13 cellular contexts compared by ENCODE assay signal in the genomic region with DNA sequence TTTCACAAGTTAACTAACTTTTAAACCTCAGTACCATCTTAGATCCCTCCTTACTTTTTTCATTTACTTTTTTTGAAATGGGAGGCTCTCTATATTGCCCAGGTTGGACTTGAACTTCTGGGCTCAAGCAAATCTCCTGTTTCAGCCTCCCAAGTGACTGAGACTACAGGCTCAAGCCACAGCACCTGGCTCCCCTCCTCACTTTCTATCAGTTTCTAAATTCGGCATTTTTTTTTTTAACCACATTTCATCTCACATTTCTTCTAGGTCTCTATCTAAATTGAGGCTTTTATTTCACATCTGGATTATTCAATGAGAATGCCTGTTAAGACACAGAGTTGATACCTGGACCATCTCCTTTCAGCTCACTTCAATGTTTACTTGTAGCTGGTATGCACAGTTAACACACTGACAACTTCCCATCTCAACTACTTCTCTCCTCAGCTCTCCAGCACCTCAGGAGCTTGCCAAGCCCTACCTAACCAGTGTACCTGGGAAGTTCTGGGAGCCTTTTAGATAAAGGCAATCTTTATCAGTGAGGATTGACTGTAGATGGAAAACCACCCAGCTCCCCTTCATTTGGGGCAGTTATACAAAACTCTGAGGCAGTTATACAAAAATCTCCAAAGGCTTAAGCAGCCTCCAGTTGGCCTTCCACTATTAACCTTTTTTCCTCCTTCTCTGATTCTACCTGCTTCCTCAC. TPM values are rescaled to one million over a fixed set of nuclear protein-coding genes. Genes with fewer than 3 reads are reported as not detected.
DNase-seq lines count a peak whose midpoint lies in the region; ATAC-seq and TF ChIP-seq lines count a peak whose summit lies in the region.
"Had no signal": no experiment of that assay in that cellular context is flagged by ENCODE, and none has a peak within 500 bp of the region (broad histone marks: within the 10 kb centered on the region; RNA-seq: fewer than 3 reads in every experiment).

No MANE protein-coding gene starts in this region.

- H3K27me3 Mint-ChIP-seq in dendritic cell treated with granulocyte-macrophage colony-stimulating factor and Interleukin-4, amounts not matched to agents 40 ng/mL and 50 ng/mL, for 4 days = no peaks in the 10 kb centered on the region

- no peaks in the 10 kb centered on the region for H3K9me3 Mint-ChIP-seq in dendritic cell treated with granulocyte-macrophage colony-stimulating factor and Interleukin-4, amounts not matched to agents 40 ng/mL and 50 ng/mL, for 4 days

- no peak overlapping the region for H2AFZ ChIP-seq in OCI-LY7 (ENCODE audit: low read length)

- H3K4me3 Mint-ChIP-seq in dendritic cell treated with granulocyte-macrophage colony-stimulating factor and Interleukin-4, amounts not matched to agents 40 ng/mL and 50 ng/mL, for 4 days = no peak overlapping the region

- H3K9me3 ChIP-seq in right cardiac atrium (ENCODE audit: control insufficient read depth, low read length) (no peaks in the 10 kb centered on the region), OCI-LY7 (ENCODE audit: low read length) (no peaks in the 10 kb centered on the region), subcutaneous abdominal adipose tissue (ENCODE audit: control insufficient read depth in 5 of 5, low read length in 5 of 5) (no peaks in the 10 kb centered on the region)

- intact Hi-C loops in right cardiac atrium (cut with DNase I) (no loop called here), cardiac septum (cut with DNase I) (no loop called here), OCI-LY7 (cut with micrococcal nuclease; ENCODE audit: unreplicated experiment) (loop anchor here (5.0 to 10.0 kb wide), 2 partner anchors 91 to 249 kb away; partner anchors contain the start of gene DNAJB4)
- intact Hi-C loops in dendritic cell treated with granulocyte-macrophage colony-stimulating factor and Interleukin-4, amounts not matched to agents 40 ng/mL and 50 ng/mL, for 4 days (cut with micrococcal nuclease) = loop anchor here (5.0 kb wide), 1 partner anchor 74 kb away; the partner anchor contains the start of gene ZZZ3

- H3K4me1 ChIP-seq in right cardiac atrium (ENCODE audit: control insufficient read depth, insufficient read depth, low read length) (peaks cover 8% of the 10 kb centered on the region), OCI-LY7 (ENCODE audit: insufficient read depth, low read length, poor library complexity, severe bottlenecking) (peaks cover 36% of the 10 kb centered on the region), subcutaneous abdominal adipose tissue (ENCODE audit: control insufficient read depth in 5 of 5, insufficient read depth in 5 of 5, low read length in 5 of 5) (peaks cover 5 to 57% (median 46%) of the 10 kb centered on the region in 5 donors)

- no peaks in the 10 kb centered on the region for H3K27me3 ChIP-seq in right cardiac atrium (ENCODE audit: control insufficient read depth, insufficient read depth)
- H3K27me3 ChIP-seq in subcutaneous abdominal adipose tissue (ENCODE audit: control insufficient read depth in 5 of 5, insufficient read depth in 4 of 5, low read length in 5 of 5) = no peaks in the 10 kb centered on the region

- H3K9ac ChIP-seq in subcutaneous abdominal adipose tissue (ENCODE audit: low read length in 5 of 5) = peak overlapping the region in 4 of 5 donors; percentile 16 to 98 (median 50)

- ATAC-seq in right cardiac atrium (no peak), GM21529 (IDR thresholded peaks at IDR 0.05; ENCODE audit: unreplicated experiment) (no peak), HG02610 (IDR thresholded peaks at IDR 0.05; ENCODE audit: unreplicated experiment) (no peak)

- peak overlapping the region; percentile 52 for H3K27ac ChIP-seq in right cardiac atrium (ENCODE audit: low read length)
- H3K27ac ChIP-seq in OCI-LY7 (ENCODE audit: low read depth, low read length, poor library complexity, severe bottlenecking) = peak overlapping the region; percentile 46
- peak overlapping the region; percentile 98 for H3K27ac ChIP-seq in subcutaneous abdominal adipose tissue (ENCODE audit: low read depth, low read length)

- peaks cover 19% of the 10 kb centered on the region for H3K36me3 Mint-ChIP-seq in dendritic cell treated with granulocyte-macrophage colony-stimulating factor and Interleukin-4, amounts not matched to agents 40 ng/mL and 50 ng/mL, for 4 days (ENCODE audit: low read depth)

- in situ Hi-C loops in ACHN (cut with HindIII; ENCODE audit: low pct_ligation_motif_present, low pct_unique_long_range_greater_than_20kb, low sequenced_read_pairs) = no loop called here

- TF ChIP-seq CTCF in OCI-LY7 (conservative IDR thresholded peaks at IDR 0.05; ENCODE audit: low read length) = no peak

- H3K36me3 ChIP-seq in OCI-LY7 (ENCODE audit: insufficient read depth, low read length) (no peaks in the 10 kb centered on the region), subcutaneous abdominal adipose tissue (ENCODE audit: control insufficient read depth in 5 of 5, insufficient read depth in 5 of 5, low read length in 5 of 5) (no peaks in the 10 kb centered on the region)

- H3K4me2 ChIP-seq in OCI-LY7 (ENCODE audit: low read length) = peak overlapping the region; percentile 71

- CTCF ChIA-PET in OCI-LY7 (lab: Charles Lee; ENCODE audit: unreplicated experiment) = interaction anchor here (0.6 kb wide), 1 partner anchor 12 kb away, joined by 5 read pairs; no protein-coding TSS in a partner anchor

- peaks cover 21% of the 10 kb centered on the region; the same call in 1 of the 2 replicates for H4K20me1 ChIP-seq in OCI-LY7 (ENCODE audit: insufficient read depth, low read length)

- H3K4me3 ChIP-seq in right cardiac atrium (ENCODE audit: low read length) (no peak overlapping the region), OCI-LY7 (ENCODE audit: low read depth, low read length, poor library complexity, severe bottlenecking) (peak overlapping the region; percentile 34), subcutaneous abdominal adipose tissue (ENCODE audit: low read depth in 1 of 5, low read length in 5 of 5) (peak overlapping the region in 2 of 5 donors; percentile 19 to 20)

- POLR2A ChIA-PET in OCI-LY7 (lab: Charles Lee) = interaction anchor here (0.5 to 1.8 kb wide), 11 partner anchors 9 to 253 kb away, joined by 3 to 9 read pairs (median 5); no protein-coding TSS in a partner anchor

- peak overlapping the region; percentile 3 for H3K27ac Mint-ChIP-seq in dendritic cell treated with granulocyte-macrophage colony-stimulating factor and Interleukin-4, amounts not matched to agents 40 ng/mL and 50 ng/mL, for 4 days

- 80% methylated on average over 1 of the region's 1 CpG for WGBS in right cardiac atrium

- H3K4me1 Mint-ChIP-seq in dendritic cell treated with granulocyte-macrophage colony-stimulating factor and Interleukin-4, amounts not matched to agents 40 ng/mL and 50 ng/mL, for 4 days (ENCODE audit: low read depth) = peaks cover 22% of the 10 kb centered on the region

- H3K79me2 ChIP-seq in OCI-LY7 (ENCODE audit: insufficient read depth, low read depth, low read length) = peaks cover 79% of the 10 kb centered on the region

- no TSS peak for BruUV-seq in OCI-LY7 (replicated peaks; lab: Mats Ljungman, UMichigan)

- H3K9me2 ChIP-seq in OCI-LY7 (ENCODE audit: insufficient read depth, low read length) = no peaks in the 10 kb centered on the region

- DNase-seq in right cardiac atrium (no peak), cardiac septum (ENCODE audit: low spot score) (no peak), OCI-LY7 (ENCODE audit: low spot score) (peak; percentile 53), ACHN (no peak)
- DNase-seq: DMS79, foreskin fibroblast, NCI-H1930, NCI-H774, Right ventricle myocardium superior had no signal

RNA-seq across cellular contexts. Expression of gene USP33, which starts 3.4 kb away (rescaled TPM):
- 10 to 100 TPM; 32.2 to 35.5 (median 33.9) TPM for total RNA-seq in right cardiac atrium
- polyA plus RNA-seq in right cardiac atrium = 24.1 TPM
- total RNA-seq in cardiac septum = 26.3 TPM
- total RNA-seq in OCI-LY7 (2014; rRNA removed; shearing (Covaris generic)) = 44.1 and 47.8 TPM in 2 replicates
- total RNA-seq in OCI-LY7 (2022) = 66.7 and 67.0 TPM in 2 replicates

RNA-seq across cellular contexts. Expression of gene MIGA1, which starts 23.2 kb away (rescaled TPM):
- total RNA-seq in right cardiac atrium = 10 to 100 TPM; 12.4 to 15.1 (median 12.9) TPM
- polyA plus RNA-seq in right cardiac atrium = 3.8 TPM
- total RNA-seq in cardiac septum = 11.1 TPM
- total RNA-seq in OCI-LY7 (2014; rRNA removed; shearing (Covaris generic)) = 3.7 and 5.1 TPM in 2 replicates
- total RNA-seq in OCI-LY7 (2022) = 7.5 and 8.4 TPM in 2 replicates

Comparison
In these comparisons a context has a peak if more than half of its experiments do, and no peak if none do; other contexts are left out.
1. H3K27ac ChIP-seq: peak in every context shown above with its lines; median percentile 98 in subcutaneous abdominal adipose tissue; 52 in right cardiac atrium; 46 in OCI-LY7.
2. intact Hi-C loops: an anchor here in OCI-LY7 (5.0 to 10.0 kb wide) and dendritic cell treated with granulocyte-macrophage colony-stimulating factor and Interleukin-4, amounts not matched to agents 40 ng/mL and 50 ng/mL, for 4 days (5.0 kb wide); none called in right cardiac atrium and cardiac septum.